In genomic region chr1:156591432-156592157, GRCh38 we compare ENCODE assay signal across 8 cellular contexts. TPM values are rescaled to one million over a fixed set of nuclear protein-coding genes. Genes with fewer than 3 reads are reported as not detected.
DNase-seq lines count a peak whose midpoint lies in the region; ATAC-seq and TF ChIP-seq lines count a peak whose summit lies in the region.

TSS of gene NAXE (plus strand) at chr1:156591776. CDS start at chr1:156591805, 29 bp downstream.

- H2BK15ac ChIP-seq in IMR-90 (ENCODE audit: low read depth, low read length), result no peak within 1 kb of the TSS

- H3K4me1 Mint-ChIP-seq in natural killer cell treated with Interleukin-12 subunit alpha and Interleukin-12 subunit beta and Interleukin-15 and Interleukin-18, amount 100 ng/mL, for 72 hours (ENCODE audit: low read depth in 2 of 2), result peaks cover 14 to 22% of the 10 kb centered on the region in 2 donors

- H3K27ac ChIP-seq in IMR-90 (ENCODE audit: insufficient read depth, low read length) (peak within 1 kb of the TSS; percentile 67), substantia nigra (ENCODE audit: low read depth, low read length, poor library complexity, severe bottlenecking) (peak within 1 kb of the TSS; percentile 90)

- H3K79me1 ChIP-seq in IMR-90 (ENCODE audit: low read depth in 1 of 2, low read length in 2 of 2), result peaks cover 11 to 24% of the 10 kb centered on the region in 2 experiments

- 0% methylated on average over 25 of the region's 60 CpGs; no CpG with 5 or more reads in 1 of the 2 experiments for WGBS in IMR-90 (ENCODE audit: extremely low coverage in 2 of 2, insufficient read length in 1 of 2), 2 experiments

- H2BK5ac ChIP-seq in IMR-90 (ENCODE audit: low read depth, low read length, poor library complexity, severe bottlenecking), result peak within 1 kb of the TSS; percentile 74

- H2BK120ac ChIP-seq in IMR-90 (ENCODE audit: low read depth, low read length), result peak within 1 kb of the TSS; percentile 66

- dilution Hi-C loops in IMR-90 (cut with HindIII; ENCODE audit: low sequenced_read_pairs, unreplicated experiment), result no loop called here

- peak within 1 kb of the TSS; percentile 28; the same call in 1 of the 2 replicates for H2BK20ac ChIP-seq in IMR-90 (ENCODE audit: low read depth, low read length)

- H2AK9ac ChIP-seq in IMR-90 (replicated peaks; ENCODE audit: low read depth, low read length, poor library complexity), result peak within 1 kb of the TSS; percentile 63

- H3K18ac ChIP-seq in IMR-90 (ENCODE audit: low read depth, low read length), result peak within 1 kb of the TSS; percentile 95

- H3K36me3 ChIP-seq in IMR-90 (ENCODE audit: control insufficient read depth, insufficient read depth, low read length), result peaks cover 20% of the 10 kb centered on the region

- in situ Hi-C loops in IMR-90 (cut with MboI; ENCODE audit: low sequenced_read_pairs), result no loop called here

- peak within 1 kb of the TSS; percentile 61 to 86 for H3K27ac Mint-ChIP-seq in natural killer cell treated with Interleukin-12 subunit alpha and Interleukin-12 subunit beta and Interleukin-15 and Interleukin-18, amount 100 ng/mL, for 72 hours

- H3K27me3 ChIP-seq in IMR-90 (ENCODE audit: control insufficient read depth, insufficient read depth, low read length), result peaks cover under 1% of the 10 kb centered on the region; the same call in 1 of the 2 replicates

- peak within 1 kb of the TSS; percentile 74 for H3K9ac ChIP-seq in IMR-90 (ENCODE audit: low read depth, low read length)

- peaks cover 11% of the 10 kb centered on the region for H3K36me3 Mint-ChIP-seq in natural killer cell treated with Interleukin-12 subunit alpha and Interleukin-12 subunit beta and Interleukin-15 and Interleukin-18, amount 100 ng/mL, for 72 hours

- DNase-seq in DMS114 treated with DMSO at 0.1 percent for 48 hours (lab: John Stamatoyannopoulos, UW; ENCODE audit: unreplicated experiment) (peak; percentile 60), IMR-90 (peak; percentile 41), RPMI7951 (ENCODE audit: low read depth) (peak; percentile 66), fibroblast of pulmonary artery (ENCODE audit: low read depth) (peak; percentile 37), substantia nigra (lab: John Stamatoyannopoulos, UW) (peak in 47 of 49 donors; percentile 29 to 87 (median 67))
- peak; percentile 66 for DNase-seq in activated effector memory CD4-positive, alpha-beta T cell treated with Interleukin-2 at 50 U/mL for 16 hours
- peak; percentile 74 for DNase-seq in natural killer cell treated with Interleukin-12 subunit alpha and Interleukin-12 subunit beta and Interleukin-15 and Interleukin-18, amount 100 ng/mL, for 72 hours (ENCODE audit: low spot score)

- peak within 1 kb of the TSS; percentile 90 for H4K91ac ChIP-seq in IMR-90 (ENCODE audit: insufficient read depth, low read depth, low read length)

- peak; percentile 69; the same call in 1 of the 2 replicates for TF ChIP-seq POLR2A in IMR-90 (IDR thresholded peaks at IDR 0.05; ENCODE audit: low read depth, low read length)

- H3K27me3 Mint-ChIP-seq in natural killer cell treated with Interleukin-12 subunit alpha and Interleukin-12 subunit beta and Interleukin-15 and Interleukin-18, amount 100 ng/mL, for 72 hours, result no peaks in the 10 kb centered on the region

- no peak for TF ChIP-seq RAD21 in IMR-90 (IDR thresholded peaks at IDR 0.05; ENCODE audit: low read length)

- BruUV-seq in IMR-90 (replicated peaks; lab: Mats Ljungman, UMichigan), result TSS peak; percentile 55

- H4K20me1 ChIP-seq in IMR-90 (ENCODE audit: insufficient read depth, low read length), result no peaks in the 10 kb centered on the region

- peak within 1 kb of the TSS; percentile 94 for H3K4me2 ChIP-seq in IMR-90 (ENCODE audit: low read depth, low read length)

- H2AFZ ChIP-seq in IMR-90 (replicated peaks; ENCODE audit: low read length, poor library complexity), result peak within 1 kb of the TSS; percentile 96

- intact Hi-C loops in IMR-90 (cut with micrococcal nuclease), result loop anchor here (5.0 kb wide), 1 partner anchor 109 kb away; no protein-coding TSS in a partner anchor

- peak within 1 kb of the TSS; percentile 82 for H3K56ac ChIP-seq in IMR-90 (ENCODE audit: extremely low read depth, insufficient read depth, low read length)

- peak within 1 kb of the TSS; percentile 75 for H3K4me3 Mint-ChIP-seq in natural killer cell treated with Interleukin-12 subunit alpha and Interleukin-12 subunit beta and Interleukin-15 and Interleukin-18, amount 100 ng/mL, for 72 hours

- H3K14ac ChIP-seq in IMR-90 (replicated peaks; ENCODE audit: low read depth, low read length), result peak within 1 kb of the TSS; percentile 99

- H3K23ac ChIP-seq in IMR-90 (ENCODE audit: low read depth, low read length), result peak within 1 kb of the TSS; percentile 95

- ATAC-seq in GM21447 (IDR thresholded peaks at IDR 0.05; ENCODE audit: unreplicated experiment), result peak; percentile 84
- peak; percentile 99 for ATAC-seq in IMR-90 (ENCODE audit: low read depth)
- ATAC-seq in natural killer cell treated with Interleukin-12 subunit alpha and Interleukin-12 subunit beta and Interleukin-15 and Interleukin-18, amount 100 ng/mL, for 72 hours, result peak; percentile 97

- H3K9me3 Mint-ChIP-seq in natural killer cell treated with Interleukin-12 subunit alpha and Interleukin-12 subunit beta and Interleukin-15 and Interleukin-18, amount 100 ng/mL, for 72 hours, result no peaks in the 10 kb centered on the region

- no peak for TF ChIP-seq CTCF in IMR-90 (conservative IDR thresholded peaks at IDR 0.05; ENCODE audit: low read depth, low read length)
- no peak for TF ChIP-seq CTCF in fibroblast of pulmonary artery (IDR thresholded peaks at IDR 0.05; ENCODE audit: low read length, missing control alignments)

- peak within 1 kb of the TSS; percentile 84 for H2AK5ac ChIP-seq in IMR-90 (ENCODE audit: low read depth, low read length)

- peaks cover 3% of the 10 kb centered on the region; the same call in 1 of the 2 replicates for H3K4me1 ChIP-seq in IMR-90 (ENCODE audit: control insufficient read depth, insufficient read depth, low read length)

- no peaks in the 10 kb centered on the region for H3K9me3 ChIP-seq in IMR-90 (ENCODE audit: control insufficient read depth, insufficient read depth, low read length)

- CTCF ChIA-PET in IMR-90 (lab: Yijun Ruan, JAX), result interaction anchor here (0.8 to 1.6 kb wide), 3 partner anchors 11 to 206 kb away, joined by 3 to 5 read pairs (median 3); no protein-coding TSS in a partner anchor

- peak within 1 kb of the TSS; percentile 97 to 100 for H4K8ac ChIP-seq in IMR-90 (ENCODE audit: low read depth in 2 of 2, low read length in 2 of 2)

- H3K4ac ChIP-seq in IMR-90 (ENCODE audit: low read depth, low read length), result peak within 1 kb of the TSS; percentile 97

- H3K4me3 ChIP-seq in IMR-90 (ENCODE audit: insufficient read depth, low read depth, low read length) (peak within 1 kb of the TSS; percentile 78), fibroblast of pulmonary artery (replicated peaks; ENCODE audit: low read depth, low read length) (peak within 1 kb of the TSS; percentile 80)

- peaks cover 10% of the 10 kb centered on the region for H3K9me1 ChIP-seq in IMR-90 (ENCODE audit: insufficient read depth, low read length)

- POLR2A ChIA-PET in IMR-90 (lab: Charles Lee; ENCODE audit: unreplicated experiment), result no interaction called here

- H4K5ac ChIP-seq in IMR-90 (ENCODE audit: low read depth, low read length), result peak within 1 kb of the TSS; percentile 97

TF ChIP-seq in IMR-90, 13 proteins besides CTCF, POLR2A, EP300 and RAD21:
- TF ChIP-seq BHLHE40 (IDR thresholded peaks at IDR 0.05; ENCODE audit: low read depth, low read length), result 0 out of 2 replicates have a peak, but pooled peaks have one; percentile 9
- no peak for TF ChIP-seq CHD1 (IDR thresholded peaks at IDR 0.05; ENCODE audit: low read depth, low read length)
- no peak for TF ChIP-seq CEBPB (IDR thresholded peaks at IDR 0.05; ENCODE audit: low read depth, low read length)
- no peak for TF ChIP-seq MAFK (IDR thresholded peaks at IDR 0.05; ENCODE audit: low read depth, low read length)
- TF ChIP-seq SMC3 (IDR thresholded peaks at IDR 0.05; ENCODE audit: low read depth, low read length), result no peak
- TF ChIP-seq FOS (IDR thresholded peaks at IDR 0.05; ENCODE audit: low read depth, low read length), result no peak
- TF ChIP-seq MXI1 (IDR thresholded peaks at IDR 0.05; ENCODE audit: borderline replicate concordance, low read depth, low read length), result peak; percentile 73; the same call in 1 of the 2 replicates

RNA-seq across cellular contexts. Expression of gene NAXE, which starts in this region (rescaled TPM):
- total RNA-seq in IMR-90 (2012; rRNA removed), result 70.3 and 74.2 TPM in 2 replicates
- 60.6 and 61.0 TPM in 2 replicates for polyA plus RNA-seq in IMR-90 (2012; rRNA removed)
- polyA plus RNA-seq in IMR-90 (2012; cell fraction: cytosol; rRNA removed), result 63.8 and 76.0 TPM in 2 replicates
- polyA plus RNA-seq in IMR-90 (2012; cell fraction: nucleus; rRNA removed; ENCODE audit: low replicate concordance), result 25.3 and 30.2 TPM in 2 replicates
- total RNA-seq in RPMI7951 (2014; rRNA removed; shearing (Covaris generic)), result 85.4 and 91.0 TPM in 2 replicates
- 10 to 100 TPM; 54.0 to 67.5 TPM for total RNA-seq in natural killer cell treated with Interleukin-12 subunit alpha and Interleukin-12 subunit beta and Interleukin-15 and Interleukin-18, amount 100 ng/mL, for 72 hours

Comparison
In these comparisons a context has a peak if more than half of its experiments do, and no peak if none do; other contexts are left out.
1. Peak in every context shown above with its lines: DNase-seq, ATAC-seq, H3K4me3 ChIP-seq and H3K27ac ChIP-seq.